ENCODE assay signal across 10 cellular contexts in genomic region chr10:29957887-29958330, GRCh38.
A peak's percentile ranks its signal among the peaks of the same experiment; 100 is the strongest.
DNase-seq lines count a peak whose midpoint lies in the region; ATAC-seq and TF ChIP-seq lines count a peak whose summit lies in the region.
"Had no signal": no experiment of that assay in that cellular context is flagged by ENCODE, and none has a peak within 500 bp of the region (broad histone marks: within the 10 kb centered on the region; RNA-seq: fewer than 3 reads in every experiment).

No MANE protein-coding gene starts in this region.

- no peak overlapping the region for H3K27ac Mint-ChIP-seq in activated CD4-positive, alpha-beta memory T cell treated with anti-CD3 and anti-CD28 coated beads for 36 hours
- no peak overlapping the region for H3K27ac Mint-ChIP-seq in GM23338

- peaks cover 4% of the 10 kb centered on the region for H3K27me3 Mint-ChIP-seq in activated CD4-positive, alpha-beta memory T cell treated with anti-CD3 and anti-CD28 coated beads for 36 hours
- peaks cover 2% of the 10 kb centered on the region for H3K27me3 Mint-ChIP-seq in GM23338 (ENCODE audit: insufficient read depth, low read depth, poor library complexity)

- no peak overlapping the region; the same call in 1 of the 2 replicates for H2AFZ ChIP-seq in GM23338

- peaks cover 3% of the 10 kb centered on the region for H3K36me3 Mint-ChIP-seq in activated CD4-positive, alpha-beta memory T cell treated with anti-CD3 and anti-CD28 coated beads for 36 hours
- H3K36me3 Mint-ChIP-seq in GM23338 (ENCODE audit: low read depth): no peaks in the 10 kb centered on the region; the same call in 2 of the 3 replicates

- no peak overlapping the region for H3K4me3 ChIP-seq in body of pancreas
- H3K4me3 ChIP-seq in upper lobe of right lung: no peak overlapping the region
- H3K4me3 ChIP-seq in GM23338: no peak overlapping the region

- WGBS in body of pancreas, 2 donors: 8 to 18% methylated on average over 4 of the region's 4 CpGs

- no peak for TF ChIP-seq POLR2A in body of pancreas (IDR thresholded peaks at IDR 0.05)

- ATAC-seq in body of pancreas: peak; percentile 83
- peak; percentile 69 for ATAC-seq in left lobe of liver
- peak; percentile 48 for ATAC-seq in upper lobe of right lung
- no peak for ATAC-seq in GM23338

- H3K4me1 ChIP-seq in body of pancreas: peaks cover 16% of the 10 kb centered on the region
- no peaks in the 10 kb centered on the region for H3K4me1 ChIP-seq in upper lobe of right lung
- H3K4me1 ChIP-seq in GM23338 (ENCODE audit: insufficient read depth): no peaks in the 10 kb centered on the region

- H3K4me2 ChIP-seq in GM23338: no peak overlapping the region

- CTCF ChIA-PET in activated CD4-positive, alpha-beta memory T cell treated with anti-CD3 and anti-CD28 coated beads for 36 hours (lab: Charles Lee): no interaction called here

- no peaks in the 10 kb centered on the region for H3K36me3 ChIP-seq in body of pancreas (replicated peaks in 1 of 2; ENCODE audit: insufficient read depth in 1 of 2, low read depth in 2 of 2)
- no peaks in the 10 kb centered on the region for H3K36me3 ChIP-seq in upper lobe of right lung
- no peaks in the 10 kb centered on the region for H3K36me3 ChIP-seq in GM23338 (ENCODE audit: insufficient read depth)

- H3K9me3 ChIP-seq in body of pancreas (no peaks in the 10 kb centered on the region), upper lobe of right lung (no peaks in the 10 kb centered on the region)

- H3K4me3 Mint-ChIP-seq in activated CD4-positive, alpha-beta memory T cell treated with anti-CD3 and anti-CD28 coated beads for 36 hours: no peak overlapping the region
- no peak overlapping the region for H3K4me3 Mint-ChIP-seq in GM23338

- no peaks in the 10 kb centered on the region for H3F3A ChIP-seq in GM23338 (replicated peaks; ENCODE audit: low read depth)

- no peaks in the 10 kb centered on the region for H3K9me2 ChIP-seq in GM23338 (ENCODE audit: insufficient read depth)

- H3K9me3 Mint-ChIP-seq in activated CD4-positive, alpha-beta memory T cell treated with anti-CD3 and anti-CD28 coated beads for 36 hours: peaks cover 6% of the 10 kb centered on the region
- no peaks in the 10 kb centered on the region for H3K9me3 Mint-ChIP-seq in GM23338

- POLR2A ChIA-PET in activated CD4-positive, alpha-beta memory T cell treated with anti-CD3 and anti-CD28 coated beads for 36 hours (lab: Charles Lee): no interaction called here

- no peaks in the 10 kb centered on the region for H3K79me2 ChIP-seq in GM23338 (replicated peaks; ENCODE audit: insufficient read depth)

- intact Hi-C loops in body of pancreas (cut with DNase I): no loop called here
- intact Hi-C loops in upper lobe of right lung (cut with DNase I): no loop called here
- intact Hi-C loops in activated CD4-positive, alpha-beta memory T cell treated with anti-CD3 and anti-CD28 coated beads for 36 hours (cut with micrococcal nuclease): no loop called here

- TF ChIP-seq CTCF in body of pancreas (IDR thresholded peaks at IDR 0.05) (no peak), upper lobe of right lung (IDR thresholded peaks at IDR 0.05) (no peak), GM23338 (conservative IDR thresholded peaks at IDR 0.05; ENCODE audit: low read depth in 2 of 2) (no peak)

- no peaks in the 10 kb centered on the region for H4K20me1 ChIP-seq in GM23338 (replicated peaks; ENCODE audit: insufficient read depth)

- DNase-seq in NCI-H2171 treated with DMSO at 0.1 percent for 48 hours (lab: John Stamatoyannopoulos, UW) (peak; percentile 22), NCI-H2171 (lab: John Stamatoyannopoulos, UW) (no peak), body of pancreas (peak; percentile 50 to 75 (median 68)), left lobe of liver (ENCODE audit: low spot score) (peak; percentile 97), upper lobe of right lung (no peak), amniotic stem cell (lab: John Stamatoyannopoulos, UW) (no peak), GM23338 (ENCODE audit: low spot score) (no peak)
- DNase-seq in activated CD4-positive, alpha-beta memory T cell treated with anti-CD3 and anti-CD28 coated beads for 36 hours: no peak
- DNase-seq: NCI-H1694 treated with DMSO at 0.1 percent for 48 hours; stimulated activated CD4-positive, alpha-beta T cell treated with anti-CD3 and anti-CD28 coated beads, Interleukin-15, amount 100 ng/mL, for 24 hours had no signal

- H3K4me1 Mint-ChIP-seq in activated CD4-positive, alpha-beta memory T cell treated with anti-CD3 and anti-CD28 coated beads for 36 hours (ENCODE audit: low read depth): no peaks in the 10 kb centered on the region
- H3K4me1 Mint-ChIP-seq in GM23338: 0 out of 3 replicates have a peak, but pooled peaks cover 2% of the 10 kb centered on the region

- H3K27ac ChIP-seq in body of pancreas (peak overlapping the region; percentile 25 to 56 (median 36)), upper lobe of right lung (no peak overlapping the region), GM23338 (ENCODE audit: low read depth) (no peak overlapping the region)

- H3K27me3 ChIP-seq in body of pancreas (no peaks in the 10 kb centered on the region), upper lobe of right lung (no peaks in the 10 kb centered on the region), GM23338 (ENCODE audit: insufficient read depth) (no peaks in the 10 kb centered on the region)

TF ChIP-seq in GM23338, 12 proteins besides CTCF, POLR2A, EP300 and RAD21 (continues in another document):
- TF ChIP-seq JUNB (IDR thresholded peaks at IDR 0.05; ENCODE audit: unreplicated experiment) (no peak), STAT1 (IDR thresholded peaks at IDR 0.05; ENCODE audit: unreplicated experiment) (no peak), NANOG (IDR thresholded peaks at IDR 0.05; ENCODE audit: borderline replicate concordance) (no peak), ZNF462 (CRISPR knock-in tag; IDR thresholded peaks at IDR 0.05) (no peak), ZNF114 (CRISPR knock-in tag; IDR thresholded peaks at IDR 0.05) (no peak), ETS1 (IDR thresholded peaks at IDR 0.05) (no peak)

Comparison
In these comparisons a context has a peak if more than half of its experiments do, and no peak if none do; other contexts are left out.
1. DNase-seq: peak in NCI-H2171 treated with DMSO at 0.1 percent for 48 hours (single experiment), body of pancreas (4 of 4) and left lobe of liver (single experiment); none in NCI-H2171 (single experiment), upper lobe of right lung (single experiment), amniotic stem cell (single experiment), activated CD4-positive, alpha-beta memory T cell treated with anti-CD3 and anti-CD28 coated beads for 36 hours (single experiment) and GM23338 (single experiment).
2. H3K27ac ChIP-seq: peak in body of pancreas (4 of 4); none in upper lobe of right lung (single experiment) and GM23338 (single experiment).